ENCODE assay signal across 8 cellular contexts in genomic region chr22:45268167-45268957, GRCh38. TPM values are rescaled to one million over a fixed set of nuclear protein-coding genes. Genes with fewer than 3 reads are reported as not detected.
DNase-seq lines count a peak whose midpoint lies in the region; ATAC-seq, FAIRE-seq and TF ChIP-seq lines count a peak whose summit lies in the region.

No MANE protein-coding gene starts in this region.

- H3K27ac ChIP-seq in GM12878 (ENCODE audit: control insufficient read depth, insufficient read depth): no peak overlapping the region
- H3K27ac ChIP-seq in thoracic aorta: peak overlapping the region in 1 of 2 donors; percentile 50

- BruUV-seq in GM12878 (replicated peaks; lab: Mats Ljungman, UMichigan): no TSS peak

- SMC1A ChIA-PET in GM12878 (lab: Charles Lee; ENCODE audit: uncharacterized antibody, unreplicated experiment): no interaction called here

- H3K4me3 ChIP-seq in GM12878: peak overlapping the region; percentile 72
- H3K4me3 ChIP-seq in thoracic aorta: peak overlapping the region; percentile 87

- no peaks in the 10 kb centered on the region for H3K79me2 ChIP-seq in GM12878 (ENCODE audit: control insufficient read depth, insufficient read depth, low read length)

- peak overlapping the region; percentile 64 for H2AFZ ChIP-seq in GM12878 (ENCODE audit: control insufficient read depth, low read depth, low read length)

- no peak overlapping the region for H3K27ac Mint-ChIP-seq in activated naive CD4-positive, alpha-beta T cell treated with anti-CD3 and anti-CD28 coated beads for 36 hours

- peaks cover 9% of the 10 kb centered on the region for H3K4me1 Mint-ChIP-seq in activated naive CD4-positive, alpha-beta T cell treated with anti-CD3 and anti-CD28 coated beads for 36 hours (ENCODE audit: low read depth)

- H3K9me3 ChIP-seq in GM12878 (replicated peaks; ENCODE audit: control insufficient read depth, insufficient read depth, low read length) (no peaks in the 10 kb centered on the region), thoracic aorta (no peaks in the 10 kb centered on the region)

- H3K9ac ChIP-seq in GM12878 (ENCODE audit: control insufficient read depth, insufficient read depth, low read length): peak overlapping the region; percentile 56; the same call in 1 of the 2 replicates

- intact Hi-C loops in activated naive CD4-positive, alpha-beta T cell treated with anti-CD3 and anti-CD28 coated beads for 36 hours (cut with micrococcal nuclease): loop anchor here (2.0 kb wide), 1 partner anchor 50 kb away; no protein-coding TSS in a partner anchor
- intact Hi-C loops in GM12878 (cut with micrococcal nuclease; ENCODE audit: unreplicated experiment) (loop anchor here (5.0 to 10.0 kb wide), 2 partner anchors 284 to 294 kb away; no protein-coding TSS in a partner anchor), left colon (cut with DNase I, micrococcal nuclease) (loop anchor here (5.0 to 10.0 kb wide), 2 partner anchors 169 to 286 kb away; no protein-coding TSS in a partner anchor)

- POLR2A ChIA-PET in GM12878 (lab: Charles Lee): interaction anchor here (0.5 to 0.7 kb wide), 2 partner anchors 37 to 166 kb away, joined by 3 to 14 read pairs; no protein-coding TSS in a partner anchor

- peak; percentile 13 for DNase-seq in activated naive CD4-positive, alpha-beta T cell treated with anti-CD3 and anti-CD28 coated beads for 36 hours
- DNase-seq in activated naive CD4-positive, alpha-beta T cell (lab: John Stamatoyannopoulos, UW): no peak
- DNase-seq in NCI-H2227 (lab: John Stamatoyannopoulos, UW; ENCODE audit: unreplicated experiment): peak; percentile 78
- DNase-seq in GM12878 (ENCODE audit: low read depth, low spot score): no peak
- peak in 1 of 2 donors; percentile 57 for DNase-seq in left colon
- DNase-seq in thoracic aorta (ENCODE audit: low spot score): no peak
- DNase-seq in HTR-8/SVneo (ENCODE audit: insufficient read length, low spot score): no peak

- TF ChIP-seq EP300 in GM12878 (IDR thresholded peaks at IDR 0.05; ENCODE audit: borderline replicate concordance in 1 of 2, control insufficient read depth in 1 of 2, low read depth in 2 of 2, low read length in 2 of 2): no peak

- TF ChIP-seq CTCF in GM12878 (IDR thresholded peaks at IDR 0.05 in 2 of 3, conservative IDR thresholded peaks at IDR 0.05 in 1 of 3; ENCODE audit: control insufficient read depth in 2 of 3, extremely low read depth in 1 of 3, insufficient read depth in 1 of 3, low read depth in 3 of 3, low read length in 3 of 3) (no peak), thoracic aorta (IDR thresholded peaks at IDR 0.05) (no peak)

- ATAC-seq in GM12878: peak; percentile 6; the same call in 1 of the 3 replicates
- peak; percentile 23 for ATAC-seq in left colon
- no peak for ATAC-seq in thoracic aorta (ENCODE audit: insufficient number of reproducible peaks, low FRiP score, low read depth)
- no peak for ATAC-seq in HG02981 (IDR thresholded peaks at IDR 0.05; ENCODE audit: unreplicated experiment)

- H3K4me1 ChIP-seq in GM12878 (ENCODE audit: control insufficient read depth, insufficient read depth, low read length): peaks cover 18% of the 10 kb centered on the region
- H3K4me1 ChIP-seq in thoracic aorta (ENCODE audit: control insufficient read depth in 1 of 2, low read depth in 2 of 2): peaks cover 8 to 44% of the 10 kb centered on the region in 2 donors

- no peaks in the 10 kb centered on the region for H4K20me1 ChIP-seq in GM12878 (ENCODE audit: control insufficient read depth, insufficient read depth)

- in situ Hi-C loops in GM12878 (cut with MboI): loop anchor here (5.0 kb wide), 2 partner anchors 164 to 284 kb away; no protein-coding TSS in a partner anchor

- RAD21 ChIA-PET in GM12878 (lab: Charles Lee; ENCODE audit: unreplicated experiment): no interaction called here

- no peak for TF ChIP-seq RAD21 in GM12878 (IDR thresholded peaks at IDR 0.05; ENCODE audit: insufficient read depth, low read depth, low read length)

- H3K9me3 Mint-ChIP-seq in activated naive CD4-positive, alpha-beta T cell treated with anti-CD3 and anti-CD28 coated beads for 36 hours: no peaks in the 10 kb centered on the region

- H3K4me3 Mint-ChIP-seq in activated naive CD4-positive, alpha-beta T cell treated with anti-CD3 and anti-CD28 coated beads for 36 hours: peak overlapping the region; percentile 66

- H3K36me3 ChIP-seq in GM12878 (ENCODE audit: control insufficient read depth in 2 of 2, insufficient read depth in 2 of 2, low read length in 1 of 2): no peaks in the 10 kb centered on the region
- H3K36me3 ChIP-seq in thoracic aorta: no peaks in the 10 kb centered on the region

- H3K27me3 ChIP-seq in GM12878 (replicated peaks in 1 of 2; ENCODE audit: control insufficient read depth in 2 of 2, insufficient read depth in 2 of 2, low read length in 1 of 2): peaks cover 3 to 4% of the 10 kb centered on the region in 2 experiments; a peak in 3 of 4 replicates
- H3K27me3 ChIP-seq in thoracic aorta (replicated peaks; ENCODE audit: insufficient read depth): no peaks in the 10 kb centered on the region

- TF ChIP-seq POLR2A in GM12878 (IDR thresholded peaks at IDR 0.05; ENCODE audit: low read depth, low read length): no peak

- no peaks in the 10 kb centered on the region for H3K36me3 Mint-ChIP-seq in activated naive CD4-positive, alpha-beta T cell treated with anti-CD3 and anti-CD28 coated beads for 36 hours (ENCODE audit: low read depth)

- CTCF ChIA-PET in activated naive CD4-positive, alpha-beta T cell treated with anti-CD3 and anti-CD28 coated beads for 36 hours (lab: Charles Lee): interaction anchor here (2.0 to 2.3 kb wide), 2 partner anchors 166 to 169 kb away, joined by 6 to 7 read pairs; no protein-coding TSS in a partner anchor
- CTCF ChIA-PET in GM12878 (lab: Yijun Ruan, JAX): interaction anchor here (0.9 to 1.3 kb wide), 2 partner anchors 59 to 169 kb away, joined by 4 to 7 read pairs; no protein-coding TSS in a partner anchor

- peak overlapping the region; percentile 99 for H3K4me2 ChIP-seq in GM12878 (ENCODE audit: control insufficient read depth, insufficient read depth)

- WGBS in GM12878 (ENCODE audit: insufficient coverage, insufficient replicate concordance, low lambda C conversion rate, missing lambda C conversion rate): under 1% methylated on average over 23 of the region's 47 CpGs

- FAIRE-seq in GM12878 (lab: Jason Lieb, UNC): no peak
- no peak for FAIRE-seq in HTR-8/SVneo (lab: Jason Lieb, UNC)

- H3K27me3 Mint-ChIP-seq in activated naive CD4-positive, alpha-beta T cell treated with anti-CD3 and anti-CD28 coated beads for 36 hours (ENCODE audit: low read depth): peaks cover 8% of the 10 kb centered on the region

RNA-seq across cellular contexts. Expression of gene UPK3A, which starts 16.4 kb away (rescaled TPM):
- not detected for total RNA-seq in activated naive CD4-positive, alpha-beta T cell treated with anti-CD3 and anti-CD28 coated beads for 36 hours
- total RNA-seq in GM12878 (2013; cell fraction: nucleolus; rRNA removed): not detected in 2 replicates
- total RNA-seq in GM12878 (2014; rRNA removed) (not detected in 2 replicates), GM12878 (2014; rRNA removed; fragmentation: Illumina TruSeq; extraction: Trizol) (not detected in 2 replicates), GM12878 (2021) (not detected in 2 replicates), left colon (under 1 TPM in 1 of 2 donors, not detected in 1; 0.34 TPM), thoracic aorta (not detected)
- not detected for polyA plus RNA-seq in GM12878 (2011; ENCODE audit: low read depth)
- polyA plus RNA-seq in GM12878 (2011; rRNA removed) (not detected in 2 replicates), GM12878 (2014; fragmentation: Illumina TruSeq; extraction: Trizol) (not detected in 2 replicates), GM12878 (2014; fragmentation: Nextera tagmentation; extraction: Ambion mirVana) (not detected), GM12878 (2014; rRNA removed) (not detected in 2 replicates), GM12878 (2016; fragmentation: Nextera tagmentation; extraction: Ambion mirVana) (not detected)
- polyA plus RNA-seq in GM12878 (2011; cell fraction: cytosol; rRNA removed): not detected in 2 replicates
- polyA plus RNA-seq in GM12878 (2011; cell fraction: nucleus; rRNA removed): not detected in 2 replicates
- polyA plus RNA-seq in GM12878 (2012): 0.18 TPM in 1 of 2 replicates, not detected in the other
- not detected in 2 replicates for polyA minus RNA-seq in GM12878 (2011; rRNA and poly(A)+ RNA removed)
- polyA minus RNA-seq in GM12878 (2011; cell fraction: cytosol; rRNA and poly(A)+ RNA removed): not detected in 2 replicates
- polyA minus RNA-seq in GM12878 (2011; cell fraction: nucleus; rRNA and poly(A)+ RNA removed): not detected in 2 replicates

RNA-seq across cellular contexts. Expression of gene KIAA0930, which starts 27.7 kb away (rescaled TPM):
- 10 to 100 TPM; 16.6 to 19.5 TPM for total RNA-seq in activated naive CD4-positive, alpha-beta T cell treated with anti-CD3 and anti-CD28 coated beads for 36 hours
- 25.3 and 27.5 TPM in 2 replicates for total RNA-seq in GM12878 (2013; cell fraction: nucleolus; rRNA removed)
- total RNA-seq in GM12878 (2014; rRNA removed) (99.8 and 102 TPM in 2 replicates), GM12878 (2014; rRNA removed; fragmentation: Illumina TruSeq; extraction: Trizol) (39.2 and 45.2 TPM in 2 replicates), GM12878 (2021) (125 and 127 TPM in 2 replicates), left colon (10 to 100 TPM; 36.0 to 52.2 TPM), thoracic aorta (10 to 100 TPM; 76.9 to 99.1 TPM)
- polyA plus RNA-seq in GM12878 (2011; ENCODE audit: low read depth): 23.2 TPM
- polyA plus RNA-seq in GM12878 (2011; rRNA removed) (38.7 and 58.2 TPM in 2 replicates), GM12878 (2014; fragmentation: Illumina TruSeq; extraction: Trizol) (13.4 and 47.4 TPM in 2 replicates), GM12878 (2014; fragmentation: Nextera tagmentation; extraction: Ambion mirVana) (1 to 10 TPM; 3.6 to 9.2 TPM), GM12878 (2014; rRNA removed) (114 and 120 TPM in 2 replicates), GM12878 (2016; fragmentation: Nextera tagmentation; extraction: Ambion mirVana) (10 to 100 TPM; 14.2 to 16.3 TPM)
- polyA plus RNA-seq in GM12878 (2011; cell fraction: cytosol; rRNA removed): 79.0 and 81.0 TPM in 2 replicates
- polyA plus RNA-seq in GM12878 (2011; cell fraction: nucleus; rRNA removed): 65.6 and 80.7 TPM in 2 replicates
- 57.8 and 60.4 TPM in 2 replicates for polyA plus RNA-seq in GM12878 (2012)
- 26.4 and 47.9 TPM in 2 replicates for polyA minus RNA-seq in GM12878 (2011; rRNA and poly(A)+ RNA removed)
- 20.2 and 21.9 TPM in 2 replicates for polyA minus RNA-seq in GM12878 (2011; cell fraction: cytosol; rRNA and poly(A)+ RNA removed)
- 10.3 and 17.9 TPM in 2 replicates for polyA minus RNA-seq in GM12878 (2011; cell fraction: nucleus; rRNA and poly(A)+ RNA removed)

RNA-seq across cellular contexts. Expression of gene FAM118A, which starts 41.4 kb away (rescaled TPM):
- 10 to 100 TPM; 62.2 to 66.9 TPM for total RNA-seq in activated naive CD4-positive, alpha-beta T cell treated with anti-CD3 and anti-CD28 coated beads for 36 hours
- 527 and 548 TPM in 2 replicates for total RNA-seq in GM12878 (2013; cell fraction: nucleolus; rRNA removed)
- total RNA-seq in GM12878 (2014; rRNA removed): 59.2 and 69.5 TPM in 2 replicates
- total RNA-seq in GM12878 (2014; rRNA removed; fragmentation: Illumina TruSeq; extraction: Trizol): 53.0 and 54.0 TPM in 2 replicates
- 44.6 and 63.1 TPM in 2 replicates for total RNA-seq in GM12878 (2021)
- 93.5 TPM for polyA plus RNA-seq in GM12878 (2011; ENCODE audit: low read depth)
- polyA plus RNA-seq in GM12878 (2011; rRNA removed): 332 and 365 TPM in 2 replicates
- 197 and 240 TPM in 2 replicates for polyA plus RNA-seq in GM12878 (2011; cell fraction: cytosol; rRNA removed)
- polyA plus RNA-seq in GM12878 (2011; cell fraction: nucleus; rRNA removed): 1,350 and 1,445 TPM in 2 replicates
- polyA plus RNA-seq in GM12878 (2012): 117 and 140 TPM in 2 replicates
- polyA plus RNA-seq in GM12878 (2014; fragmentation: Illumina TruSeq; extraction: Trizol): 66.3 and 73.8 TPM in 2 replicates
- polyA plus RNA-seq in GM12878 (2014; fragmentation: Nextera tagmentation; extraction: Ambion mirVana): 10 to 100 TPM; 17.4 to 20.1 TPM
- polyA plus RNA-seq in GM12878 (2014; rRNA removed): 125 and 126 TPM in 2 replicates
- 10 to 100 TPM; 41.7 to 44.1 TPM for polyA plus RNA-seq in GM12878 (2016; fragmentation: Nextera tagmentation; extraction: Ambion mirVana)
- polyA minus RNA-seq in GM12878 (2011; rRNA and poly(A)+ RNA removed): 53.4 and 81.5 TPM in 2 replicates
- 15.4 and 18.0 TPM in 2 replicates for polyA minus RNA-seq in GM12878 (2011; cell fraction: cytosol; rRNA and poly(A)+ RNA removed)
- 94.8 and 121 TPM in 2 replicates for polyA minus RNA-seq in GM12878 (2011; cell fraction: nucleus; rRNA and poly(A)+ RNA removed)
- 10 to 100 TPM; 47.0 to 60.7 TPM for total RNA-seq in left colon
- 100 to 1,000 TPM in 1 of 2 donors, 10 to 100 TPM in 1; 54.4 to 244 TPM for total RNA-seq in thoracic aorta

Comparison
In these comparisons a context has a peak if more than half of its experiments do, and no peak if none do; other contexts are left out.
1. DNase-seq: peak in activated naive CD4-positive, alpha-beta T cell treated with anti-CD3 and anti-CD28 coated beads for 36 hours (single experiment) and NCI-H2227 (single experiment); none in activated naive CD4-positive, alpha-beta T cell (0 of 4), GM12878 (single experiment), thoracic aorta (single experiment) and HTR-8/SVneo (single experiment).
2. ATAC-seq: peak in GM12878 (single experiment) and left colon (single experiment); none in thoracic aorta (single experiment) and HG02981 (single experiment).